12 cellular contexts compared by ENCODE assay signal in genomic region chr2:85773692-85774091, GRCh38. TPM values are rescaled to one million over a fixed set of nuclear protein-coding genes. Genes with fewer than 3 reads are reported as not detected.
DNase-seq lines count a peak whose midpoint lies in the region; TF ChIP-seq lines count a peak whose summit lies in the region.
"Had no signal": no experiment of that assay in that cellular context is flagged by ENCODE, and none has a peak within 500 bp of the region (broad histone marks: within the 10 kb centered on the region; RNA-seq: fewer than 3 reads in every experiment).

No MANE protein-coding gene starts in this region.

- H3K79me2 ChIP-seq in osteoblast (ENCODE audit: insufficient read depth, low read length) = peaks cover 58% of the 10 kb centered on the region

- H3K27ac ChIP-seq in SK-N-MC (peak overlapping the region; percentile 99), esophagus (ENCODE audit: low read depth in 2 of 2, low read length in 1 of 2) (peak overlapping the region; percentile 63 to 77), osteoblast (ENCODE audit: low read depth, low read length) (peak overlapping the region; percentile 87), tibial nerve (peak overlapping the region; percentile 73 to 94 (median 85))

- TF ChIP-seq CTCF in osteoblast (IDR thresholded peaks at IDR 0.05; ENCODE audit: extremely low read depth, low read depth, low read length) = no peak
- no peak for TF ChIP-seq CTCF in tibial nerve (IDR thresholded peaks at IDR 0.05)

- no peak for DNase-seq in SK-N-MC (ENCODE audit: low read depth, low spot score)
- peak; percentile 58 for DNase-seq in osteoblast (ENCODE audit: insufficient read length, low spot score, missing footprints)
- no peak for DNase-seq in tibial nerve (ENCODE audit: low spot score in 2 of 2)
- DNase-seq in DMS153 treated with DMSO at 0.1 percent for 48 hours (lab: John Stamatoyannopoulos, UW; ENCODE audit: unreplicated experiment) = no peak
- no peak for DNase-seq in NCI-H128 (lab: John Stamatoyannopoulos, UW; ENCODE audit: unreplicated experiment)
- no peak for DNase-seq in nucleus accumbens (lab: John Stamatoyannopoulos, UW)
- DNase-seq: activated gamma-delta T cell, brain microvascular endothelial cell, kidney glomerular epithelial cell, natural killer cell, small intestine had no signal

- no peaks in the 10 kb centered on the region for H3K9me3 ChIP-seq in SK-N-MC (ENCODE audit: low read depth, low read length)
- no peaks in the 10 kb centered on the region for H3K9me3 ChIP-seq in esophagus (ENCODE audit: control insufficient read depth in 2 of 2, insufficient read depth in 1 of 2, low read depth in 1 of 2, low read length in 1 of 2)
- no peaks in the 10 kb centered on the region for H3K9me3 ChIP-seq in osteoblast (ENCODE audit: low read depth, low read length)
- H3K9me3 ChIP-seq in tibial nerve = no peaks in the 10 kb centered on the region

- 83 to 86% methylated on average over 6 of the region's 6 CpGs for WGBS in esophagus, 2 donors
- 62 to 73% methylated on average over 6 of the region's 6 CpGs for WGBS in tibial nerve, 2 donors

- TF ChIP-seq POLR2A in tibial nerve (IDR thresholded peaks at IDR 0.05) = no peak

- H3K4me2 ChIP-seq in osteoblast (ENCODE audit: insufficient read depth, low read length) = no peak overlapping the region

- H3K36me3 ChIP-seq in SK-N-MC (ENCODE audit: insufficient read depth, low read length) = peaks cover 6% of the 10 kb centered on the region
- no peaks in the 10 kb centered on the region for H3K36me3 ChIP-seq in esophagus (ENCODE audit: control insufficient read depth in 2 of 2, insufficient read depth in 2 of 2, low read length in 1 of 2)
- H3K36me3 ChIP-seq in osteoblast (ENCODE audit: insufficient read depth, low read length) = peaks cover 9% of the 10 kb centered on the region
- peaks cover 0 to 33% (median 0%) of the 10 kb centered on the region in 3 donors for H3K36me3 ChIP-seq in tibial nerve
- H3K36me3 ChIP-seq: brain microvascular endothelial cell had no signal

- no peak for TF ChIP-seq EP300 in tibial nerve (IDR thresholded peaks at IDR 0.05)

- H3K4me1 ChIP-seq in esophagus (ENCODE audit: control insufficient read depth in 2 of 2, insufficient read depth in 2 of 2, low read length in 1 of 2) (peaks cover 9 to 14% of the 10 kb centered on the region in 2 donors), osteoblast (ENCODE audit: insufficient read depth, low read length) (peaks cover 46% of the 10 kb centered on the region), tibial nerve (peaks cover 12 to 97% (median 84%) of the 10 kb centered on the region in 4 donors)

- H3K27me3 ChIP-seq in esophagus (ENCODE audit: control insufficient read depth in 1 of 2, insufficient read depth in 2 of 2, low read length in 2 of 2) (no peaks in the 10 kb centered on the region), osteoblast (ENCODE audit: insufficient read depth, low read length) (no peaks in the 10 kb centered on the region), tibial nerve (no peaks in the 10 kb centered on the region)
- H3K27me3 ChIP-seq: brain microvascular endothelial cell had no signal

- H2AFZ ChIP-seq in osteoblast (ENCODE audit: low read length) = no peak overlapping the region

- H4K20me1 ChIP-seq in osteoblast (ENCODE audit: insufficient read depth, low read length) = peaks cover 6% of the 10 kb centered on the region

- peak overlapping the region; percentile 7 for H3K9ac ChIP-seq in SK-N-MC (ENCODE audit: insufficient read length)

- no peak overlapping the region for H3K4me3 ChIP-seq in SK-N-MC
- H3K4me3 ChIP-seq in esophagus (ENCODE audit: low read depth in 1 of 2, low read length in 2 of 2) = no peak overlapping the region
- H3K4me3 ChIP-seq in osteoblast (ENCODE audit: insufficient read depth, low read length) = no peak overlapping the region
- peak overlapping the region in 1 of 4 donors; percentile 36 for H3K4me3 ChIP-seq in tibial nerve

RNA-seq across cellular contexts. Expression of gene ATOH8, which starts 19.9 kb away (rescaled TPM):
- 1 to 10 TPM; 3.0 to 5.9 TPM for polyA plus RNA-seq in esophagus
- total RNA-seq in osteoblast = 18.6 and 35.1 TPM in 2 replicates
- total RNA-seq in tibial nerve = 100 to 1,000 TPM in 3 of 4 donors, 10 to 100 TPM in 1; 98.0 to 170 (median 119) TPM
